1 cellular context compared by ENCODE assay signal in genomic region chr2:128302011-128302743, GRCh38.
TF ChIP-seq lines count a peak whose summit lies in the region.

No MANE protein-coding gene starts in this region.

TF ChIP-seq in HepG2, 621 proteins besides CTCF, POLR2A, EP300 and RAD21 (continued from another document):
- TF ChIP-seq, protein P1, sequence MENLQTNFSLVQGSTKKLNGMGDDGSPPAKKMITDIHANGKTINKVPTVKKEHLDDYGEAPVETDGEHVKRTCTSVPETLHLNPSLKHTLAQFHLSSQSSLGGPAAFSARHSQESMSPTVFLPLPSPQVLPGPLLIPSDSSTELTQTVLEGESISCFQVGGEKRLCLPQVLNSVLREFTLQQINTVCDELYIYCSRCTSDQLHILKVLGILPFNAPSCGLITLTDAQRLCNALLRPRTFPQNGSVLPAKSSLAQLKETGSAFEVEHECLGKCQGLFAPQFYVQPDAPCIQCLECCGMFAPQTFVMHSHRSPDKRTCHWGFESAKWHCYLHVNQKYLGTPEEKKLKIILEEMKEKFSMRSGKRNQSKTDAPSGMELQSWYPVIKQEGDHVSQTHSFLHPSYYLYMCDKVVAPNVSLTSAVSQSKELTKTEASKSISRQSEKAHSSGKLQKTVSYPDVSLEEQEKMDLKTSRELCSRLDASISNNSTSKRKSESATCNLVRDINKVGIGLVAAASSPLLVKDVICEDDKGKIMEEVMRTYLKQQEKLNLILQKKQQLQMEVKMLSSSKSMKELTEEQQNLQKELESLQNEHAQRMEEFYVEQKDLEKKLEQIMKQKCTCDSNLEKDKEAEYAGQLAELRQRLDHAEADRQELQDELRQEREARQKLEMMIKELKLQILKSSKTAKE (CRISPR knock-in tag; IDR thresholded peaks at IDR 0.05; ENCODE audit: borderline replicate concordance) = 0 out of 2 replicates have a peak, but pooled peaks have one; percentile 16
- TF ChIP-seq AGO2 (optimal IDR thresholded peaks at IDR 0.05; ENCODE audit: low read depth, low read length) (peak; percentile 67), RBM22 (optimal IDR thresholded peaks at IDR 0.05; ENCODE audit: low read length) (peak; percentile 10), BORCS8-MEF2B (CRISPR knock-in tag; IDR thresholded peaks at IDR 0.05) (no peak), FOXK1 (CRISPR knock-in tag; IDR thresholded peaks at IDR 0.05; ENCODE audit: borderline replicate concordance, low read depth) (no peak), FOSL2 (CRISPR knock-in tag; IDR thresholded peaks at IDR 0.05) (0 out of 2 replicates have a peak, but pooled peaks have one; percentile 18)
TF ChIP-seq in HepG2: peak in this region for 5.
